In the genomic region with DNA sequence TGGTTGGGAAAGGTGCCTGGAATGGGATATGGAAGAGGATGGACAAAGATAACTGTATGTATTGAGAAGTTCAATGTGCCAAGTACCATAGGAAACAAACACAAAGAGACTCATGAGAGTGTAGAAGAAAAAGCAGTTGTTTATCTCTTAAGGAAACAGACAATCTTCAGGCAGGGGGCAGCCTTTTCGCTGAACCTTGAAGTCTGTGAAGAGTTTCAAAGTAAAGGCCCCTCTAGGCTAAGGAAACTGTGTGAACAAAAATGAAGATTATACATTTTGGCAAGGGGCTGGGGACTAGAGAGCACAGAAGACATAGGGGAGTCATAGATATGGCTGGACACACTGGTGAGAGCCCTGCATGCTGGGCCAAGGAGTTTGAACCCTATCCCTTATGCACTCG, we compare ENCODE assay signal across 28 cellular contexts. TPM values are rescaled to one million over a fixed set of nuclear protein-coding genes. Genes with fewer than 3 reads are reported as not detected.
"Had no signal": no experiment of that assay in that cellular context is flagged by ENCODE, and none has a peak within 500 bp of the region (broad histone marks: within the 10 kb centered on the region; RNA-seq: fewer than 3 reads in every experiment).

No MANE protein-coding gene starts in this region.

- H3K4me3 Mint-ChIP-seq: naive thymus-derived CD8-positive, alpha-beta T cell; nephron progenitor cell; stimulated activated effector memory CD8-positive, alpha-beta T cell treated with anti-CD3 and anti-CD28 coated beads, Interleukin-12 subunit alpha, Interleukin-12 subunit beta, amount 100 ng/mL, for 72 hours had no signal

- ATAC-seq: gastrocnemius medialis; left lobe of liver; naive thymus-derived CD8-positive, alpha-beta T cell; psoas muscle; right cardiac atrium; stimulated activated effector memory CD8-positive, alpha-beta T cell treated with anti-CD3 and anti-CD28 coated beads, Interleukin-12 subunit alpha, Interleukin-12 subunit beta, amount 100 ng/mL, for 72 hours had no signal

- H3K36me3 Mint-ChIP-seq: naive thymus-derived CD8-positive, alpha-beta T cell; stimulated activated effector memory CD8-positive, alpha-beta T cell treated with anti-CD3 and anti-CD28 coated beads, Interleukin-12 subunit alpha, Interleukin-12 subunit beta, amount 100 ng/mL, for 72 hours had no signal

- H3K4me3 ChIP-seq: coronary artery, gastrocnemius medialis, ovary, psoas muscle, sigmoid colon, stomach, thyroid gland, vagina had no signal

- H3K9me3 Mint-ChIP-seq: naive thymus-derived CD8-positive, alpha-beta T cell; nephron progenitor cell; stimulated activated effector memory CD8-positive, alpha-beta T cell treated with anti-CD3 and anti-CD28 coated beads, Interleukin-12 subunit alpha, Interleukin-12 subunit beta, amount 100 ng/mL, for 72 hours had no signal

- DNase-seq: dermis blood vessel endothelial cell; effector memory CD4-positive, alpha-beta T cell; gastrocnemius medialis; head of caudate nucleus; kidney; mesendoderm; midbrain; naive thymus-derived CD8-positive, alpha-beta T cell; nephron progenitor cell; nucleus accumbens; ovary; posterior cingulate gyrus; psoas muscle; right cardiac atrium; sigmoid colon; stimulated activated CD4-positive, alpha-beta T cell treated with anti-CD3 and anti-CD28 coated beads, Interleukin-2, amount 100 ng/mL, for 24 hours; stimulated activated CD4-positive, alpha-beta T cell treated with anti-CD3 and anti-CD28 coated beads, Interleukin-4, amount 100 ng/mL, for 24 hours; stimulated activated naive CD4-positive, alpha-beta T cell treated with Interleukin-2 at 50 U/mL for 16 hours; stomach; thyroid gland; trophoblast cell had no signal

- H3K4me1 ChIP-seq: gastrocnemius medialis, psoas muscle, sigmoid colon, stomach, thyroid gland, vagina had no signal

- H3K27ac ChIP-seq: coronary artery, gastrocnemius medialis, ovary, psoas muscle, sigmoid colon, stomach, thyroid gland, vagina had no signal

- FAIRE-seq: kidney had no signal

- H3K4me1 Mint-ChIP-seq: naive thymus-derived CD8-positive, alpha-beta T cell; stimulated activated effector memory CD8-positive, alpha-beta T cell treated with anti-CD3 and anti-CD28 coated beads, Interleukin-12 subunit alpha, Interleukin-12 subunit beta, amount 100 ng/mL, for 72 hours had no signal

- H3K9me3 ChIP-seq: gastrocnemius medialis, ovary, psoas muscle, sigmoid colon, stomach, thyroid gland, vagina had no signal

- H3K27me3 ChIP-seq: gastrocnemius medialis, ovary, sigmoid colon, thyroid gland, vagina had no signal

- H3K36me3 ChIP-seq: gastrocnemius medialis, ovary, sigmoid colon, stomach, thyroid gland, vagina had no signal

- H3K27ac Mint-ChIP-seq: naive thymus-derived CD8-positive, alpha-beta T cell; nephron progenitor cell; stimulated activated effector memory CD8-positive, alpha-beta T cell treated with anti-CD3 and anti-CD28 coated beads, Interleukin-12 subunit alpha, Interleukin-12 subunit beta, amount 100 ng/mL, for 72 hours had no signal

RNA-seq across cellular contexts. Expression of gene FRMPD1, which starts 27.5 kb away (rescaled TPM):
- total RNA-seq: dermis blood vessel endothelial cell; glomerular endothelial cell; lung microvascular endothelial cell; naive thymus-derived CD8-positive, alpha-beta T cell; ureter had no signal
- polyA plus RNA-seq: naive thymus-derived CD8-positive, alpha-beta T cell had no signal
